Comparison of ENCODE assay signal across 7 cellular contexts in genomic region chr11:62602141-62603071, GRCh38. TPM values are rescaled to one million over a fixed set of nuclear protein-coding genes. Genes with fewer than 3 reads are reported as not detected.
A peak's percentile ranks its signal among the peaks of the same experiment; 100 is the strongest.
DNase-seq lines count a peak whose midpoint lies in the region; ATAC-seq and TF ChIP-seq lines count a peak whose summit lies in the region.

No MANE protein-coding gene starts in this region.

- TF ChIP-seq CTCF in NB4 (IDR thresholded peaks at IDR 0.05; ENCODE audit: low read depth, low read length) (no peak), WI38 (IDR thresholded peaks at IDR 0.05; ENCODE audit: low read depth, low read length) (no peak), mucosa of descending colon (IDR thresholded peaks at IDR 0.05) (no peak), type B pancreatic cell (conservative IDR thresholded peaks at IDR 0.05) (no peak)

- TF ChIP-seq POLR2A in NB4 (IDR thresholded peaks at IDR 0.05; ENCODE audit: extremely low read depth, insufficient read length): no peak

- no peaks in the 10 kb centered on the region for H3K9me3 Mint-ChIP-seq in type B pancreatic cell

- intact Hi-C loops in mucosa of descending colon (cut with DNase I, micrococcal nuclease): no loop called here

- peaks cover 54% of the 10 kb centered on the region for H3K4me1 Mint-ChIP-seq in type B pancreatic cell (ENCODE audit: unreplicated experiment)

- WGBS in esophagus, 2 donors: 13 to 17% methylated on average over 92 to 96 of the region's 96 CpGs

- DNase-seq in NB4 (ENCODE audit: low read depth) (no peak), mucosa of descending colon (peak; percentile 75 to 86 (median 84)), type B pancreatic cell (ENCODE audit: extremely low spot score, unreplicated experiment) (no peak)

- H3K27ac Mint-ChIP-seq in type B pancreatic cell: peak overlapping the region; percentile 100

- H3K4me1 ChIP-seq in esophagus (ENCODE audit: control insufficient read depth in 2 of 2, insufficient read depth in 2 of 2, low read length in 1 of 2) (peaks cover 2 to 6% of the 10 kb centered on the region in 2 donors), mucosa of descending colon (ENCODE audit: low read depth) (peaks cover 28% of the 10 kb centered on the region)

- no peaks in the 10 kb centered on the region for H3K27me3 ChIP-seq in esophagus (ENCODE audit: control insufficient read depth in 1 of 2, insufficient read depth in 2 of 2, low read length in 2 of 2)

- H3K36me3 Mint-ChIP-seq in type B pancreatic cell: peaks cover 31% of the 10 kb centered on the region

- H3K36me3 ChIP-seq in esophagus (ENCODE audit: control insufficient read depth in 2 of 2, insufficient read depth in 2 of 2, low read length in 1 of 2): peaks cover 5 to 28% of the 10 kb centered on the region in 2 donors
- H3K36me3 ChIP-seq in mucosa of descending colon (ENCODE audit: low read depth): no peaks in the 10 kb centered on the region

- no peaks in the 10 kb centered on the region for H3K9me3 ChIP-seq in esophagus (ENCODE audit: control insufficient read depth in 2 of 2, insufficient read depth in 1 of 2, low read depth in 1 of 2, low read length in 1 of 2)
- no peaks in the 10 kb centered on the region for H3K9me3 ChIP-seq in mucosa of descending colon

- ATAC-seq in mucosa of descending colon (peak; percentile 54), HG02642 (IDR thresholded peaks at IDR 0.05; ENCODE audit: poor library complexity, unreplicated experiment) (no peak)

- H3K27ac ChIP-seq in esophagus (ENCODE audit: low read depth in 2 of 2, low read length in 1 of 2): peak overlapping the region; percentile 91 to 99

- H3K4me3 ChIP-seq in GM08714 (ENCODE audit: low read length) (peak overlapping the region; percentile 26; the same call in 1 of the 2 replicates), NB4 (ENCODE audit: low read depth, low read length) (peak overlapping the region; percentile 49), WI38 (ENCODE audit: low read depth, low read length) (peak overlapping the region; percentile 79), esophagus (ENCODE audit: low read depth in 1 of 2, low read length in 2 of 2) (peak overlapping the region; percentile 69 to 82), mucosa of descending colon (peak overlapping the region; percentile 88)

- H3K27me3 Mint-ChIP-seq in type B pancreatic cell: peaks cover 3% of the 10 kb centered on the region

- H3K4me3 Mint-ChIP-seq in type B pancreatic cell: peak overlapping the region; percentile 94

RNA-seq across cellular contexts. Expression of gene MTA2, which starts 0.7 kb away (rescaled TPM):
- 10 to 100 TPM; 76.2 to 90.4 TPM for polyA plus RNA-seq in esophagus
- total RNA-seq in mucosa of descending colon: 10 to 100 TPM; 70.7 to 92.1 (median 89.6) TPM
- 148 and 152 TPM in 2 replicates for total RNA-seq in type B pancreatic cell (ENCODE audit: low replicate concordance)

RNA-seq across cellular contexts. Expression of gene EML3, which starts 10.2 kb away (rescaled TPM):
- polyA plus RNA-seq in esophagus: 100 to 1,000 TPM in 1 of 2 donors, 10 to 100 TPM in 1; 79.0 to 107 TPM
- total RNA-seq in mucosa of descending colon (10 to 100 TPM; 54.6 to 57.7 (median 57.7) TPM), type B pancreatic cell (ENCODE audit: low replicate concordance) (46.0 and 76.0 TPM in 2 replicates)

RNA-seq across cellular contexts. Expression of gene ROM1, which starts 10.7 kb away (rescaled TPM):
- 10 to 100 TPM in 1 of 2 donors, 1 to 10 TPM in 1; 7.4 to 10.5 TPM for polyA plus RNA-seq in esophagus
- total RNA-seq in mucosa of descending colon (10 to 100 TPM in 1 of 3 donors, 1 to 10 TPM in 2; 2.7 to 11.9 (median 3.8) TPM), type B pancreatic cell (ENCODE audit: low replicate concordance) (1.4 and 1.8 TPM in 2 replicates)

RNA-seq across cellular contexts. Expression of gene TUT1, which starts 11.1 kb away (rescaled TPM):
- 10 to 100 TPM in 1 of 2 donors, 1 to 10 TPM in 1; 9.0 to 15.2 TPM for polyA plus RNA-seq in esophagus
- total RNA-seq in mucosa of descending colon (10 to 100 TPM; 11.9 to 19.8 (median 13.3) TPM), type B pancreatic cell (ENCODE audit: low replicate concordance) (15.0 and 22.1 TPM in 2 replicates)

RNA-seq across cellular contexts. Expression of gene B3GAT3, which starts 19.4 kb away (rescaled TPM):
- 10 to 100 TPM; 14.9 to 25.4 TPM for polyA plus RNA-seq in esophagus
- 10 to 100 TPM; 27.3 to 34.2 (median 29.1) TPM for total RNA-seq in mucosa of descending colon
- 43.4 and 50.0 TPM in 2 replicates for total RNA-seq in type B pancreatic cell (ENCODE audit: low replicate concordance)

Comparison
In these comparisons a context has a peak if more than half of its experiments do, and no peak if none do; other contexts are left out.
1. H3K4me3 ChIP-seq: peak in every context shown above with its lines; median percentile 88 in mucosa of descending colon; 79 in WI38; 76 in esophagus; 49 in NB4; 26 in GM08714.
2. DNase-seq: peak in mucosa of descending colon (3 of 3); none in NB4 (single experiment) and type B pancreatic cell (single experiment).